In the genomic region with DNA sequence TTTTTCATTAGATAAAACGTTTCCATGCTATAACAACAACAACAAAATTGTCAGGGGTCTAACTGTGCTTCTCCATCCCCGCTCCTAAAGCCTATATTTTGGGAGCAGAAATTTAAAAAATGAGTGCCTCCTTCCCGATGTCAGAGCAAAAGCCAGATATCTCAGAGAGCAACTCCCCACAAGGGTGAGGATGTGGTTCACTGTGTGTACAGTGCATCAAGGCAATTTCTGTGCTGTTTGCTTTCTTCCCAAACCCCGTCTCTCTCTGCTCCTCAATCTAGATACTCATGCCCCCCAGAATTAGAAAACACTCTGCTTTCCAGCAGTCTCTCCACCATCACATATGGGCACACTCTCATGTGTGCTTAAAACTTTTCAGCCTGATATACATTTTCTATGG, we compare ENCODE assay signal across 18 cellular contexts.
DNase-seq lines count a peak whose midpoint lies in the region; ATAC-seq and TF ChIP-seq lines count a peak whose summit lies in the region.
"Had no signal": no experiment of that assay in that cellular context is flagged by ENCODE, and none has a peak within 500 bp of the region (broad histone marks: within the 10 kb centered on the region; RNA-seq: fewer than 3 reads in every experiment).

No MANE protein-coding gene starts in this region.

- peak overlapping the region; percentile 39 for H3K4me3 Mint-ChIP-seq in activated CD4-positive, alpha-beta T cell treated with anti-CD3 and anti-CD28 coated beads for 36 hours
- H3K4me3 Mint-ChIP-seq in activated naive CD8-positive, alpha-beta T cell, result peak overlapping the region; percentile 68
- H3K4me3 Mint-ChIP-seq: neural progenitor cell had no signal

- H3K36me3 Mint-ChIP-seq in activated CD4-positive, alpha-beta T cell treated with anti-CD3 and anti-CD28 coated beads for 36 hours (ENCODE audit: low read depth), result peaks cover 3% of the 10 kb centered on the region
- H3K36me3 Mint-ChIP-seq in activated naive CD8-positive, alpha-beta T cell, result no peaks in the 10 kb centered on the region
- H3K36me3 Mint-ChIP-seq: neural progenitor cell had no signal

- POLR2A ChIA-PET in activated CD4-positive, alpha-beta T cell treated with anti-CD3 and anti-CD28 coated beads for 36 hours (lab: Charles Lee), result interaction anchor here (0.7 kb wide), 1 partner anchor 1159 kb away, joined by 3 read pairs; no protein-coding TSS in a partner anchor

- no peaks in the 10 kb centered on the region for H3K9me3 ChIP-seq in KOPT-K1 (ENCODE audit: insufficient read depth, low read length, poor library complexity, severe bottlenecking)
- no peaks in the 10 kb centered on the region for H3K9me3 ChIP-seq in sigmoid colon
- H3K9me3 ChIP-seq in left ventricle myocardium inferior (replicated peaks), result no peaks in the 10 kb centered on the region
- H3K9me3 ChIP-seq: A549, Caco-2, lower lobe of right lung, right atrium auricular region, stomach had no signal

- ATAC-seq in activated CD4-positive, alpha-beta T cell treated with anti-CD3 and anti-CD28 coated beads for 36 hours, result peak; percentile 18
- ATAC-seq in foreskin keratinocyte, result no peak
- ATAC-seq: lower lobe of right lung had no signal

- H3K27me3 ChIP-seq in sigmoid colon (no peaks in the 10 kb centered on the region), left ventricle myocardium inferior (ENCODE audit: low read depth) (no peaks in the 10 kb centered on the region), foreskin keratinocyte (no peaks in the 10 kb centered on the region)
- H3K27me3 ChIP-seq: neural progenitor cell, right atrium auricular region, stomach had no signal

- H3K27ac Mint-ChIP-seq in activated CD4-positive, alpha-beta T cell treated with anti-CD3 and anti-CD28 coated beads for 36 hours, result peak overlapping the region; percentile 55
- H3K27ac Mint-ChIP-seq in activated naive CD8-positive, alpha-beta T cell, result peak overlapping the region; percentile 88
- H3K27ac Mint-ChIP-seq: neural progenitor cell had no signal

- TF ChIP-seq CTCF in sigmoid colon (IDR thresholded peaks at IDR 0.05) (no peak), left ventricle myocardium inferior (IDR thresholded peaks at IDR 0.05; ENCODE audit: borderline replicate concordance) (no peak), foreskin keratinocyte (conservative IDR thresholded peaks at IDR 0.05) (no peak)

- CTCF ChIA-PET in activated CD4-positive, alpha-beta T cell treated with anti-CD3 and anti-CD28 coated beads for 36 hours (lab: Charles Lee), result interaction anchor here (0.6 to 1.1 kb wide), 2 partner anchors 8 to 753 kb away, joined by 3 read pairs; no protein-coding TSS in a partner anchor

- peaks cover 81% of the 10 kb centered on the region for H3K4me1 Mint-ChIP-seq in activated CD4-positive, alpha-beta T cell treated with anti-CD3 and anti-CD28 coated beads for 36 hours
- H3K4me1 Mint-ChIP-seq in activated naive CD8-positive, alpha-beta T cell (ENCODE audit: low read depth), result peaks cover 79% of the 10 kb centered on the region
- H3K4me1 Mint-ChIP-seq: neural progenitor cell had no signal

- no peaks in the 10 kb centered on the region for H3K9me3 Mint-ChIP-seq in activated CD4-positive, alpha-beta T cell treated with anti-CD3 and anti-CD28 coated beads for 36 hours (ENCODE audit: low read depth)
- no peaks in the 10 kb centered on the region for H3K9me3 Mint-ChIP-seq in activated naive CD8-positive, alpha-beta T cell (ENCODE audit: low read depth)
- H3K9me3 Mint-ChIP-seq: neural progenitor cell had no signal

- H3K27me3 Mint-ChIP-seq in activated CD4-positive, alpha-beta T cell treated with anti-CD3 and anti-CD28 coated beads for 36 hours, result no peaks in the 10 kb centered on the region
- no peaks in the 10 kb centered on the region for H3K27me3 Mint-ChIP-seq in activated naive CD8-positive, alpha-beta T cell

- peak; percentile 36 for DNase-seq in activated CD4-positive, alpha-beta T cell treated with anti-CD3 and anti-CD28 coated beads for 36 hours
- DNase-seq in activated CD4-positive, alpha-beta T cell treated with anti-CD3 and anti-CD28 coated beads for 1 hour, result no peak
- DNase-seq in sigmoid colon, result no peak
- no peak for DNase-seq in left ventricle myocardium inferior
- no peak for DNase-seq in foreskin keratinocyte
- no peak for DNase-seq in NCI-H510A treated with DMSO at 0.1 percent for 48 hours (lab: John Stamatoyannopoulos, UW)
- DNase-seq: activated CD8-positive, alpha-beta memory T cell treated with anti-CD3 and anti-CD28 coated beads, Interleukin-2, amount 50 U/mL, for 4 hours; Caco-2; GOT3; lower lobe of right lung; NCI-H2029; stimulated activated CD4-positive, alpha-beta T cell treated with anti-CD3 and anti-CD28 coated beads, Interleukin-4, amount 100 ng/mL, for 24 hours; stomach had no signal

- H3K27ac ChIP-seq in KOPT-K1 (ENCODE audit: low read depth, low read length, poor library complexity, severe bottlenecking), result peak overlapping the region; percentile 87
- peak overlapping the region in 3 of 4 donors; percentile 46 to 89 (median 87) for H3K27ac ChIP-seq in sigmoid colon
- H3K27ac ChIP-seq in left ventricle myocardium inferior (replicated peaks), result no peak overlapping the region
- H3K27ac ChIP-seq in foreskin keratinocyte, result no peak overlapping the region
- H3K27ac ChIP-seq: A549, lower lobe of right lung, neural progenitor cell, right atrium auricular region had no signal

- H3K36me3 ChIP-seq in KOPT-K1 (ENCODE audit: insufficient read depth, low read length) (no peaks in the 10 kb centered on the region), sigmoid colon (no peaks in the 10 kb centered on the region), left ventricle myocardium inferior (no peaks in the 10 kb centered on the region)
- H3K36me3 ChIP-seq: lower lobe of right lung, neural progenitor cell, right atrium auricular region, stomach had no signal

- intact Hi-C loops in activated CD4-positive, alpha-beta T cell treated with anti-CD3 and anti-CD28 coated beads for 36 hours (cut with DNase I, micrococcal nuclease), result loop anchor here (2.0 to 10.0 kb wide), 6 partner anchors 17 to 1427 kb away; a partner anchor contains a TSS
- intact Hi-C loops in sigmoid colon (cut with DNase I), result loop anchor here (10.0 kb wide), 1 partner anchor 263 kb away; no protein-coding TSS in a partner anchor
- intact Hi-C loops in left ventricle myocardium inferior (cut with micrococcal nuclease), result no loop called here

- H3K4me1 ChIP-seq in sigmoid colon (peaks cover 0 to 18% (median 8%) of the 10 kb centered on the region in 4 donors), left ventricle myocardium inferior (peaks cover under 1% of the 10 kb centered on the region), foreskin keratinocyte (no peaks in the 10 kb centered on the region)
- H3K4me1 ChIP-seq: neural progenitor cell, right atrium auricular region had no signal

- no peak for TF ChIP-seq EP300 in sigmoid colon (IDR thresholded peaks at IDR 0.05)

- TF ChIP-seq POLR2A in sigmoid colon (IDR thresholded peaks at IDR 0.05), result no peak

- H3K4me3 ChIP-seq in sigmoid colon (no peak overlapping the region), left ventricle myocardium inferior (no peak overlapping the region)
- H3K4me3 ChIP-seq: A549, lower lobe of right lung, neural progenitor cell, right atrium auricular region, stomach had no signal

- 57 to 83% methylated on average over 4 of the region's 4 CpGs for WGBS in sigmoid colon, 2 donors

Comparison
In these comparisons a context has a peak if more than half of its experiments do, and no peak if none do; other contexts are left out.
1. H3K27ac ChIP-seq: peak in KOPT-K1 (single experiment) and sigmoid colon (3 of 4); none in left ventricle myocardium inferior (single experiment) and foreskin keratinocyte (single experiment).